In genomic region chr15:98734472-98735284, GRCh38 we compare ENCODE assay signal across 10 cellular contexts.
DNase-seq lines count a peak whose midpoint lies in the region; ATAC-seq and TF ChIP-seq lines count a peak whose summit lies in the region.
"Had no signal": no experiment of that assay in that cellular context is flagged by ENCODE, and none has a peak within 500 bp of the region (broad histone marks: within the 10 kb centered on the region; RNA-seq: fewer than 3 reads in every experiment).

No MANE protein-coding gene starts in this region.

- intact Hi-C loops in CD14-positive monocyte (cut with micrococcal nuclease), result no loop called here

- H3K27me3 ChIP-seq in mesendoderm (ENCODE audit: insufficient read depth, low read length, poor library complexity), result no peaks in the 10 kb centered on the region

- no peak overlapping the region for H3K4ac ChIP-seq in mesendoderm (ENCODE audit: low read depth, low read length)

- H3K79me2 ChIP-seq in mesendoderm (ENCODE audit: control insufficient read depth, insufficient read depth, low read length), result peaks cover 93% of the 10 kb centered on the region

- H3K18ac ChIP-seq in mesendoderm (ENCODE audit: low read length), result no peak overlapping the region

- H2AK5ac ChIP-seq in mesendoderm (ENCODE audit: low read length), result no peak overlapping the region

- no peaks in the 10 kb centered on the region for H3K36me3 ChIP-seq in mesendoderm (ENCODE audit: control insufficient read depth, insufficient read depth, low read length)

- H3K27me3 Mint-ChIP-seq in CD14-positive monocyte (ENCODE audit: low read depth in 3 of 3), result peaks cover 0 to 3% (median 0%) of the 10 kb centered on the region in 3 donors

- H3K56ac ChIP-seq in mesendoderm (ENCODE audit: low read length), result peak overlapping the region; percentile 9

- H3K4me2 ChIP-seq in mesendoderm (ENCODE audit: low read length), result no peak overlapping the region

- no peak for DNase-seq in CD14-positive monocyte (ENCODE audit: low spot score)
- peak; percentile 31 for DNase-seq in M059J (ENCODE audit: low read depth)
- DNase-seq in cardiac fibroblast (ENCODE audit: low read depth in 2 of 2), result peak; percentile 19 to 39
- peak; percentile 56 for DNase-seq in mesendoderm
- no peak for DNase-seq in stimulated activated naive CD4-positive, alpha-beta T cell treated with Interleukin-2 at 50 U/mL for 16 hours (lab: John Stamatoyannopoulos, UW)
- no peak for DNase-seq in activated gamma-delta T cell (lab: John Stamatoyannopoulos, UW)
- DNase-seq: activated effector memory CD4-positive, alpha-beta T cell treated with anti-CD3 and anti-CD28 coated beads, Interleukin-2, amount 50 U/mL, for 16 hours; NCI-H1105 had no signal

- peaks cover 45% of the 10 kb centered on the region for H3K79me1 ChIP-seq in mesendoderm (ENCODE audit: low read length)

- H4K5ac ChIP-seq in mesendoderm (ENCODE audit: low read length), result no peak overlapping the region

- H3K4me1 Mint-ChIP-seq in CD14-positive monocyte, result peaks cover 35% of the 10 kb centered on the region

- peak overlapping the region; percentile 45 to 84 (median 70) for H3K27ac Mint-ChIP-seq in CD14-positive monocyte

- peaks cover 0 to 2% (median 0%) of the 10 kb centered on the region in 7 donors for H3K9me3 Mint-ChIP-seq in CD14-positive monocyte

- no peak for TF ChIP-seq CTCF in CD14-positive monocyte (IDR thresholded peaks at IDR 0.05)
- no peak for TF ChIP-seq CTCF in cardiac fibroblast (IDR thresholded peaks at IDR 0.05; ENCODE audit: low read depth, low read length)

- H2BK120ac ChIP-seq in mesendoderm (ENCODE audit: low read depth, low read length), result no peak overlapping the region

- H3K4me3 Mint-ChIP-seq in CD14-positive monocyte, result peak overlapping the region; percentile 64 to 84

- H3K23ac ChIP-seq in mesendoderm (ENCODE audit: low read length), result peak overlapping the region; percentile 57

- no peak overlapping the region for H2BK5ac ChIP-seq in mesendoderm (ENCODE audit: low read length)

- H2BK15ac ChIP-seq in mesendoderm (replicated peaks; ENCODE audit: low read depth), result no peak overlapping the region

- H3K4me1 ChIP-seq in mesendoderm (ENCODE audit: control insufficient read depth, low read depth, low read length), result peaks cover 25% of the 10 kb centered on the region

- no peak overlapping the region for H3K9ac ChIP-seq in mesendoderm (ENCODE audit: low read length)

- H3K27ac ChIP-seq in mesendoderm (ENCODE audit: low read depth, low read length), result no peak overlapping the region

- WGBS in mesendoderm (ENCODE audit: extremely low coverage, insufficient coverage, low lambda C conversion rate), result no CpG with 5 or more reads among the region's 10 CpGs

- ATAC-seq in GM21526 (IDR thresholded peaks at IDR 0.05; ENCODE audit: low FRiP score, unreplicated experiment) (no peak), GM21367 (IDR thresholded peaks at IDR 0.05; ENCODE audit: unreplicated experiment) (no peak)

- H3K4me3 ChIP-seq in cardiac fibroblast (replicated peaks in 1 of 2; ENCODE audit: low read depth in 2 of 2, low read length in 2 of 2), result no peak overlapping the region
- no peak overlapping the region for H3K4me3 ChIP-seq in mesendoderm (ENCODE audit: low read length)

- H3K36me3 Mint-ChIP-seq in CD14-positive monocyte, result no peaks in the 10 kb centered on the region

- H4K8ac ChIP-seq in mesendoderm (ENCODE audit: low read depth, low read length), result no peak overlapping the region

Comparison
In these comparisons a context has a peak if more than half of its experiments do, and no peak if none do; other contexts are left out.
1. DNase-seq: peak in M059J (single experiment), cardiac fibroblast (2 of 2) and mesendoderm (single experiment); none in CD14-positive monocyte (single experiment), stimulated activated naive CD4-positive, alpha-beta T cell treated with Interleukin-2 at 50 U/mL for 16 hours (single experiment) and activated gamma-delta T cell (single experiment).